28 cellular contexts compared by ENCODE assay signal in genomic region chr1:106232128-106232527, GRCh38.
"Had no signal": no experiment of that assay in that cellular context is flagged by ENCODE, and none has a peak within 500 bp of the region (broad histone marks: within the 10 kb centered on the region; RNA-seq: fewer than 3 reads in every experiment).

No MANE protein-coding gene starts in this region.

- H3K36me3 Mint-ChIP-seq: activated CD4-positive, alpha-beta memory T cell treated with anti-CD3 and anti-CD28 coated beads for 36 hours; activated naive CD8-positive, alpha-beta T cell treated with anti-CD3 and anti-CD28 coated beads for 36 hours; naive thymus-derived CD4-positive, alpha-beta T cell had no signal

- H3K27me3 ChIP-seq: adrenal gland, body of pancreas, cardiac muscle cell, dorsolateral prefrontal cortex, ovary, right lobe of liver, stomach, suprapubic skin, tibial artery had no signal

- H3K4me1 Mint-ChIP-seq: activated CD4-positive, alpha-beta T cell treated with anti-CD3 and anti-CD28 coated beads, Interleukin-2, amount 10 ng/mL, durations not matched to agents 24 days and 14 days; activated naive CD8-positive, alpha-beta T cell treated with anti-CD3 and anti-CD28 coated beads for 36 hours; naive thymus-derived CD4-positive, alpha-beta T cell had no signal

- H3K27ac Mint-ChIP-seq: activated CD4-positive, alpha-beta memory T cell treated with anti-CD3 and anti-CD28 coated beads for 36 hours; activated CD4-positive, alpha-beta T cell treated with anti-CD3 and anti-CD28 coated beads, Interleukin-2, amount 10 ng/mL, durations not matched to agents 24 days and 14 days; activated naive CD4-positive, alpha-beta T cell treated with anti-CD3 and anti-CD28 coated beads for 36 hours; activated naive CD8-positive, alpha-beta T cell treated with anti-CD3 and anti-CD28 coated beads for 36 hours; activated T-helper 1 cell treated with anti-CD3 and anti-CD28 coated beads, Interleukin-12 subunit alpha, Interleukin-12 subunit beta, Interleukin-2, Interleukin-4 antibody, amounts not matched to agents 30 ng/mL and 10 ng/mL and 1 ng/mL, durations not matched to agents 14 hours and 24 hours and 36 hours; naive thymus-derived CD4-positive, alpha-beta T cell had no signal

- H3K9me3 ChIP-seq: adrenal gland, body of pancreas, ovary, right lobe of liver, suprapubic skin, tibial artery had no signal

- H3K27me3 Mint-ChIP-seq: activated CD4-positive, alpha-beta memory T cell treated with anti-CD3 and anti-CD28 coated beads for 36 hours; activated CD4-positive, alpha-beta T cell treated with anti-CD3 and anti-CD28 coated beads, Interleukin-2, amount 10 ng/mL, durations not matched to agents 24 days and 14 days; activated naive CD8-positive, alpha-beta T cell treated with anti-CD3 and anti-CD28 coated beads for 36 hours; naive thymus-derived CD4-positive, alpha-beta T cell; progenitor cell of endocrine pancreas had no signal

- DNase-seq: activated CD4-positive, alpha-beta memory T cell treated with anti-CD3 and anti-CD28 coated beads for 36 hours; activated CD4-positive, alpha-beta T cell treated with anti-CD3 and anti-CD28 coated beads, Interleukin-2, amount 10 ng/mL, durations not matched to agents 24 days and 14 days; activated CD8-positive, alpha-beta memory T cell treated with anti-CD3 and anti-CD28 coated beads, Interleukin-2, amount 50 U/mL, for 4 hours; activated effector memory CD4-positive, alpha-beta T cell treated with anti-CD3 and anti-CD28 coated beads, Interleukin-2, amount 50 U/mL, for 16 hours; activated naive CD4-positive, alpha-beta T cell treated with anti-CD3 and anti-CD28 coated beads for 36 hours; activated naive CD8-positive, alpha-beta T cell treated with anti-CD3 and anti-CD28 coated beads for 36 hours; activated T-cell treated with anti-CD3 and anti-CD28 coated beads, Interleukin-2, amount 50 U/mL, for 1 hour; adrenal gland; aorta; body of pancreas; cerebellar nuclear complex; dorsolateral prefrontal cortex; effector memory CD4-positive, alpha-beta T cell; foreskin fibroblast; kidney; midbrain; naive thymus-derived CD4-positive, alpha-beta T cell; ovary; right lobe of liver; stimulated activated CD4-positive, alpha-beta T cell treated with anti-CD3 and anti-CD28 coated beads, Interleukin-2, amount 100 ng/mL, for 48 hours; stomach; tibial artery had no signal

- H3K4me3 Mint-ChIP-seq: activated CD4-positive, alpha-beta memory T cell treated with anti-CD3 and anti-CD28 coated beads for 36 hours; activated CD4-positive, alpha-beta T cell treated with anti-CD3 and anti-CD28 coated beads, Interleukin-2, amount 10 ng/mL, durations not matched to agents 24 days and 14 days; activated naive CD4-positive, alpha-beta T cell treated with anti-CD3 and anti-CD28 coated beads for 36 hours; activated naive CD8-positive, alpha-beta T cell treated with anti-CD3 and anti-CD28 coated beads for 36 hours; activated T-helper 1 cell treated with anti-CD3 and anti-CD28 coated beads, Interleukin-12 subunit alpha, Interleukin-12 subunit beta, Interleukin-2, Interleukin-4 antibody, amounts not matched to agents 30 ng/mL and 10 ng/mL and 1 ng/mL, durations not matched to agents 14 hours and 24 hours and 36 hours; naive thymus-derived CD4-positive, alpha-beta T cell had no signal

- H3K36me3 ChIP-seq: adrenal gland, cardiac muscle cell, ovary, right lobe of liver, stomach, suprapubic skin, tibial artery had no signal

- H3K4me3 ChIP-seq: adrenal gland, body of pancreas, cardiac muscle cell, coronary artery, dorsolateral prefrontal cortex, ovary, right lobe of liver, stomach, suprapubic skin, tibial artery had no signal

- H3K27ac ChIP-seq: adrenal gland, body of pancreas, coronary artery, dorsolateral prefrontal cortex, ovary, right lobe of liver, stomach, suprapubic skin, tibial artery, VCaP had no signal

- H3K4me1 ChIP-seq: adrenal gland, body of pancreas, right lobe of liver, stomach, suprapubic skin, tibial artery had no signal
